ENCODE assay signal across 1 cellular context in genomic region chr3:123066599-123066895, GRCh38.
TF ChIP-seq lines count a peak whose summit lies in the region.

No MANE protein-coding gene starts in this region.

TF ChIP-seq in HepG2, 621 proteins besides CTCF, POLR2A, EP300 and RAD21 (continued from another document):
- TF ChIP-seq, protein P1, sequence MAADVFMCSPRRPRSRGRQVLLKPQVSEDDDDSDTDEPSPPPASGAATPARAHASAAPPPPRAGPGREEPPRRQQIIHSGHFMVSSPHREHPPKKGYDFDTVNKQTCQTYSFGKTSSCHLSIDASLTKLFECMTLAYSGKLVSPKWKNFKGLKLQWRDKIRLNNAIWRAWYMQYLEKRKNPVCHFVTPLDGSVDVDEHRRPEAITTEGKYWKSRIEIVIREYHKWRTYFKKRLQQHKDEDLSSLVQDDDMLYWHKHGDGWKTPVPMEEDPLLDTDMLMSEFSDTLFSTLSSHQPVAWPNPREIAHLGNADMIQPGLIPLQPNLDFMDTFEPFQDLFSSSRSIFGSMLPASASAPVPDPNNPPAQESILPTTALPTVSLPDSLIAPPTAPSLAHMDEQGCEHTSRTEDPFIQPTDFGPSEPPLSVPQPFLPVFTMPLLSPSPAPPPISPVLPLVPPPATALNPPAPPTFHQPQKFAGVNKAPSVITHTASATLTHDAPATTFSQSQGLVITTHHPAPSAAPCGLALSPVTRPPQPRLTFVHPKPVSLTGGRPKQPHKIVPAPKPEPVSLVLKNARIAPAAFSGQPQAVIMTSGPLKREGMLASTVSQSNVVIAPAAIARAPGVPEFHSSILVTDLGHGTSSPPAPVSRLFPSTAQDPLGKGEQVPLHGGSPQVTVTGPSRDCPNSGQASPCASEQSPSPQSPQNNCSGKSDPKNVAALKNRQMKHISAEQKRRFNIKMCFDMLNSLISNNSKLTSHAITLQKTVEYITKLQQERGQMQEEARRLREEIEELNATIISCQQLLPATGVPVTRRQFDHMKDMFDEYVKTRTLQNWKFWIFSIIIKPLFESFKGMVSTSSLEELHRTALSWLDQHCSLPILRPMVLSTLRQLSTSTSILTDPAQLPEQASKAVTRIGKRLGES (CRISPR knock-in tag; IDR thresholded peaks at IDR 0.05; ENCODE audit: borderline replicate concordance): no peak
- TF ChIP-seq ZNF790 (CRISPR knock-in tag; IDR thresholded peaks at IDR 0.05; ENCODE audit: borderline replicate concordance): 0 out of 2 replicates have a peak, but pooled peaks have one; percentile 70
- TF ChIP-seq SMYD3 (CRISPR knock-in tag; IDR thresholded peaks at IDR 0.05): 0 out of 2 replicates have a peak, but pooled peaks have one; percentile 37
- TF ChIP-seq, protein P2, sequence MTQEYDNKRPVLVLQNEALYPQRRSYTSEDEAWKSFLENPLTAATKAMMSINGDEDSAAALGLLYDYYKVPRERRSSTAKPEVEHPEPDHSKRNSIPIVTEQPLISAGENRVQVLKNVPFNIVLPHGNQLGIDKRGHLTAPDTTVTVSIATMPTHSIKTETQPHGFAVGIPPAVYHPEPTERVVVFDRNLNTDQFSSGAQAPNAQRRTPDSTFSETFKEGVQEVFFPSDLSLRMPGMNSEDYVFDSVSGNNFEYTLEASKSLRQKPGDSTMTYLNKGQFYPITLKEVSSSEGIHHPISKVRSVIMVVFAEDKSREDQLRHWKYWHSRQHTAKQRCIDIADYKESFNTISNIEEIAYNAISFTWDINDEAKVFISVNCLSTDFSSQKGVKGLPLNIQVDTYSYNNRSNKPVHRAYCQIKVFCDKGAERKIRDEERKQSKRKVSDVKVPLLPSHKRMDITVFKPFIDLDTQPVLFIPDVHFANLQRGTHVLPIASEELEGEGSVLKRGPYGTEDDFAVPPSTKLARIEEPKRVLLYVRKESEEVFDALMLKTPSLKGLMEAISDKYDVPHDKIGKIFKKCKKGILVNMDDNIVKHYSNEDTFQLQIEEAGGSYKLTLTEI (CRISPR knock-in tag; conservative IDR thresholded peaks at IDR 0.05): no peak
- no peak for TF ChIP-seq HMGA1 (CRISPR knock-in tag; conservative IDR thresholded peaks at IDR 0.05)
- 0 out of 2 replicates have a peak, but pooled peaks have one; percentile 5 for TF ChIP-seq USF2 (IDR thresholded peaks at IDR 0.05; ENCODE audit: low read depth, low read length)
- TF ChIP-seq USF2 (CRISPR knock-in tag; IDR thresholded peaks at IDR 0.05; ENCODE audit: borderline replicate concordance): no peak
- TF ChIP-seq ZFP41 (CRISPR knock-in tag; IDR thresholded peaks at IDR 0.05; ENCODE audit: borderline replicate concordance): 0 out of 2 replicates have a peak, but pooled peaks have one; percentile 38
- no peak for TF ChIP-seq ETS1 (CRISPR knock-in tag; IDR thresholded peaks at IDR 0.05)
TF ChIP-seq in HepG2: peak in this region for 17.
